In genomic region chr19:17841810-17842662, GRCh38 we compare ENCODE assay signal across 8 cellular contexts. TPM values are rescaled to one million over a fixed set of nuclear protein-coding genes. Genes with fewer than 3 reads are reported as not detected.
DNase-seq lines count a peak whose midpoint lies in the region; ATAC-seq and TF ChIP-seq lines count a peak whose summit lies in the region.

No MANE protein-coding gene starts in this region.

- ATAC-seq in naive thymus-derived CD8-positive, alpha-beta T cell = peak; percentile 27 to 61
- peak; percentile 52 for ATAC-seq in stimulated activated naive CD8-positive, alpha-beta T cell treated with anti-CD3 and anti-CD28 coated beads, Interleukin-15, amount 100 ng/mL, for 72 hours
- no peak for ATAC-seq in GM21825 (IDR thresholded peaks at IDR 0.05; ENCODE audit: unreplicated experiment)

- peak overlapping the region; percentile 43 for H3K4me3 ChIP-seq in fibroblast of mammary gland (ENCODE audit: control insufficient read depth, low read depth, low read length)

- no peak for TF ChIP-seq CTCF in fibroblast of mammary gland (conservative IDR thresholded peaks at IDR 0.05; ENCODE audit: control insufficient read depth, insufficient read depth, low read depth, low read length)

- DNase-seq in ELR (ENCODE audit: low read depth) = peak; percentile 85
- peak; percentile 88 for DNase-seq in NCI-H345 (lab: John Stamatoyannopoulos, UW)
- peak; percentile 58 for DNase-seq in activated T-cell treated with anti-CD3 and anti-CD28 coated beads for 4 hours
- DNase-seq in fibroblast of mammary gland (ENCODE audit: low read depth) = peak; percentile 84
- DNase-seq in naive thymus-derived CD8-positive, alpha-beta T cell = peak in 8 of 10 donors; percentile 31 to 71 (median 48)
- peak in 1 of 2 donors; percentile 52 for DNase-seq in stimulated activated naive CD8-positive, alpha-beta T cell treated with anti-CD3 and anti-CD28 coated beads, Interleukin-15, amount 100 ng/mL, for 72 hours
- DNase-seq in hepatic stellate cell (ENCODE audit: low spot score) = no peak

- H3K4me3 Mint-ChIP-seq in naive thymus-derived CD8-positive, alpha-beta T cell = peak overlapping the region in 1 of 10 donors; percentile 48
- no peak overlapping the region for H3K4me3 Mint-ChIP-seq in stimulated activated naive CD8-positive, alpha-beta T cell treated with anti-CD3 and anti-CD28 coated beads, Interleukin-15, amount 100 ng/mL, for 72 hours

- peaks cover 0 to 73% (median 11%) of the 10 kb centered on the region in 3 donors for H3K36me3 Mint-ChIP-seq in naive thymus-derived CD8-positive, alpha-beta T cell

- peak overlapping the region in 6 of 10 donors; percentile 8 to 85 (median 44) for H3K27ac Mint-ChIP-seq in naive thymus-derived CD8-positive, alpha-beta T cell
- no peak overlapping the region for H3K27ac Mint-ChIP-seq in stimulated activated naive CD8-positive, alpha-beta T cell treated with anti-CD3 and anti-CD28 coated beads, Interleukin-15, amount 100 ng/mL, for 72 hours

- no peaks in the 10 kb centered on the region for H3K9me3 Mint-ChIP-seq in naive thymus-derived CD8-positive, alpha-beta T cell
- no peaks in the 10 kb centered on the region for H3K9me3 Mint-ChIP-seq in stimulated activated naive CD8-positive, alpha-beta T cell treated with anti-CD3 and anti-CD28 coated beads, Interleukin-15, amount 100 ng/mL, for 72 hours

- H3K4me1 Mint-ChIP-seq in naive thymus-derived CD8-positive, alpha-beta T cell = peaks cover 6 to 63% (median 40%) of the 10 kb centered on the region in 4 donors
- H3K4me1 Mint-ChIP-seq in stimulated activated naive CD8-positive, alpha-beta T cell treated with anti-CD3 and anti-CD28 coated beads, Interleukin-15, amount 100 ng/mL, for 72 hours = peaks cover 48% of the 10 kb centered on the region

- POLR2A ChIA-PET in naive thymus-derived CD8-positive, alpha-beta T cell (lab: Charles Lee) = no interaction called here

- no peaks in the 10 kb centered on the region for H3K27me3 Mint-ChIP-seq in naive thymus-derived CD8-positive, alpha-beta T cell
- no peaks in the 10 kb centered on the region for H3K27me3 Mint-ChIP-seq in stimulated activated naive CD8-positive, alpha-beta T cell treated with anti-CD3 and anti-CD28 coated beads, Interleukin-15, amount 100 ng/mL, for 72 hours

RNA-seq across cellular contexts. Expression of gene JAK3, which starts 5.7 kb away (rescaled TPM):
- total RNA-seq in naive thymus-derived CD8-positive, alpha-beta T cell = 100 to 1,000 TPM; 120 to 122 TPM
- polyA plus RNA-seq in naive thymus-derived CD8-positive, alpha-beta T cell = 100 to 1,000 TPM in 2 of 3 donors, 10 to 100 TPM in 1; 78.7 to 122 (median 109) TPM

RNA-seq across cellular contexts. Expression of gene RPL18A, which starts 17.7 kb away (rescaled TPM):
- 1,000 to 10,000 TPM; 2,924 to 2,989 TPM for total RNA-seq in naive thymus-derived CD8-positive, alpha-beta T cell
- polyA plus RNA-seq in naive thymus-derived CD8-positive, alpha-beta T cell = 1,000 to 10,000 TPM; 3,790 to 4,859 (median 4,546) TPM

RNA-seq across cellular contexts. Expression of gene INSL3, which starts 20.7 kb away (rescaled TPM):
- 1 to 10 TPM; 2.7 to 3.6 TPM for total RNA-seq in naive thymus-derived CD8-positive, alpha-beta T cell
- polyA plus RNA-seq in naive thymus-derived CD8-positive, alpha-beta T cell = 1 to 10 TPM in 2 of 3 donors, under 1 TPM in 1; 0.97 to 3.0 (median 1.9) TPM

RNA-seq across cellular contexts. Expression of gene SLC5A5, which starts 29.7 kb away (rescaled TPM):
- 1 to 10 TPM; 2.4 to 2.6 TPM for total RNA-seq in naive thymus-derived CD8-positive, alpha-beta T cell
- polyA plus RNA-seq in naive thymus-derived CD8-positive, alpha-beta T cell = 1 to 10 TPM in 2 of 3 donors, under 1 TPM in 1; 0.39 to 2.2 (median 1.4) TPM

RNA-seq across cellular contexts. Expression of gene B3GNT3, which starts 47.1 kb away (rescaled TPM):
- not detected for total RNA-seq in naive thymus-derived CD8-positive, alpha-beta T cell
- polyA plus RNA-seq in naive thymus-derived CD8-positive, alpha-beta T cell = under 1 TPM in 2 of 3 donors, not detected in 1; 0.13 to 0.20 TPM

Comparison
In these comparisons a context has a peak if more than half of its experiments do, and no peak if none do; other contexts are left out.
1. H3K27ac Mint-ChIP-seq: peak in naive thymus-derived CD8-positive, alpha-beta T cell (6 of 10); none in stimulated activated naive CD8-positive, alpha-beta T cell treated with anti-CD3 and anti-CD28 coated beads, Interleukin-15, amount 100 ng/mL, for 72 hours (0 of 2).